22 cellular contexts compared by ENCODE assay signal in genomic region chr5:146521403-146522106, GRCh38. TPM values are rescaled to one million over a fixed set of nuclear protein-coding genes. Genes with fewer than 3 reads are reported as not detected.
"Had no signal": no experiment of that assay in that cellular context is flagged by ENCODE, and none has a peak within 500 bp of the region (broad histone marks: within the 10 kb centered on the region; RNA-seq: fewer than 3 reads in every experiment).

No MANE protein-coding gene starts in this region.

- H3K27ac Mint-ChIP-seq: activated CD4-positive, alpha-beta memory T cell treated with anti-CD3 and anti-CD28 coated beads for 36 hours; activated CD4-positive, alpha-beta T cell treated with anti-CD3 and anti-CD28 coated beads for 36 hours; activated CD8-positive, alpha-beta memory T cell treated with anti-CD3 and anti-CD28 coated beads, Interleukin-2, amount 10 ng/mL, durations not matched to agents 7 days and 5 days; activated naive CD4-positive, alpha-beta T cell treated with anti-CD3 and anti-CD28 coated beads, Interleukin-2, amount 10 ng/mL, durations not matched to agents 7 days and 5 days; activated T-helper 2 cell treated with anti-CD3 and anti-CD28 coated beads, Interferon-gamma antibody, Interleukin-2, Interleukin-4, amounts not matched to agents 10 μg/mL and 5 μg/mL and 100 μg/mL, durations not matched to agents 14 hours and 24 hours and 36 hours; endodermal cell; naive thymus-derived CD8-positive, alpha-beta T cell had no signal

- H3K9me3 ChIP-seq: left lung, pancreas, thoracic aorta had no signal

- H3K36me3 ChIP-seq: cardiac muscle cell, left lung, pancreas, thoracic aorta, WERI-Rb-1 had no signal

- H3K4me3 ChIP-seq: cardiac muscle cell, dorsolateral prefrontal cortex, left lung, pancreas, thoracic aorta had no signal

- H3K9me3 Mint-ChIP-seq: activated CD4-positive, alpha-beta memory T cell treated with anti-CD3 and anti-CD28 coated beads for 36 hours; activated naive CD4-positive, alpha-beta T cell treated with anti-CD3 and anti-CD28 coated beads, Interleukin-2, amount 10 ng/mL, durations not matched to agents 7 days and 5 days; activated T-helper 2 cell treated with anti-CD3 and anti-CD28 coated beads, Interferon-gamma antibody, Interleukin-2, Interleukin-4, amounts not matched to agents 10 μg/mL and 5 μg/mL and 100 μg/mL, durations not matched to agents 14 hours and 24 hours and 36 hours; endodermal cell; naive thymus-derived CD8-positive, alpha-beta T cell had no signal

- H3K4me1 ChIP-seq: left lung, pancreas had no signal

- H3K4me1 Mint-ChIP-seq: activated CD4-positive, alpha-beta T cell treated with anti-CD3 and anti-CD28 coated beads for 36 hours; activated naive CD4-positive, alpha-beta T cell treated with anti-CD3 and anti-CD28 coated beads, Interleukin-2, amount 10 ng/mL, durations not matched to agents 7 days and 5 days; naive thymus-derived CD8-positive, alpha-beta T cell had no signal

- H3K27me3 ChIP-seq: dorsolateral prefrontal cortex, left lung, pancreas had no signal

- ATAC-seq: activated CD4-positive, alpha-beta T cell treated with anti-CD3 and anti-CD28 coated beads for 36 hours; activated CD8-positive, alpha-beta memory T cell treated with anti-CD3 and anti-CD28 coated beads, Interleukin-2, amount 10 ng/mL, durations not matched to agents 7 days and 5 days; esophagus mucosa; left lung; naive thymus-derived CD8-positive, alpha-beta T cell; pancreas had no signal

- H3K27ac ChIP-seq: cardiac muscle cell, dorsolateral prefrontal cortex, left lung, pancreas, thoracic aorta, WERI-Rb-1 had no signal

- H3K4me3 Mint-ChIP-seq: activated CD4-positive, alpha-beta memory T cell treated with anti-CD3 and anti-CD28 coated beads for 36 hours; activated CD4-positive, alpha-beta T cell treated with anti-CD3 and anti-CD28 coated beads for 36 hours; activated CD8-positive, alpha-beta memory T cell treated with anti-CD3 and anti-CD28 coated beads, Interleukin-2, amount 10 ng/mL, durations not matched to agents 7 days and 5 days; activated naive CD4-positive, alpha-beta T cell treated with anti-CD3 and anti-CD28 coated beads, Interleukin-2, amount 10 ng/mL, durations not matched to agents 7 days and 5 days; endodermal cell; naive thymus-derived CD8-positive, alpha-beta T cell had no signal

- H3K36me3 Mint-ChIP-seq: activated CD4-positive, alpha-beta memory T cell treated with anti-CD3 and anti-CD28 coated beads for 36 hours; activated CD8-positive, alpha-beta memory T cell treated with anti-CD3 and anti-CD28 coated beads, Interleukin-2, amount 10 ng/mL, durations not matched to agents 7 days and 5 days; activated naive CD4-positive, alpha-beta T cell treated with anti-CD3 and anti-CD28 coated beads, Interleukin-2, amount 10 ng/mL, durations not matched to agents 7 days and 5 days; naive thymus-derived CD8-positive, alpha-beta T cell had no signal

- DNase-seq: activated CD4-positive, alpha-beta memory T cell treated with anti-CD3 and anti-CD28 coated beads for 36 hours; activated CD4-positive, alpha-beta T cell treated with anti-CD3 and anti-CD28 coated beads for 36 hours; activated CD8-positive, alpha-beta memory T cell treated with anti-CD3 and anti-CD28 coated beads, Interleukin-2, amount 10 ng/mL, durations not matched to agents 7 days and 5 days; activated naive CD4-positive, alpha-beta T cell treated with anti-CD3 and anti-CD28 coated beads, Interleukin-2, amount 10 ng/mL, durations not matched to agents 7 days and 5 days; activated T-cell treated with anti-CD3 and anti-CD28 coated beads, Interleukin-2, amount 50 U/mL, for 1 hour; dorsolateral prefrontal cortex; endodermal cell; hypothalamus; kidney; left lung; mammary epithelial cell; naive thymus-derived CD8-positive, alpha-beta T cell; pancreas; stimulated activated CD4-positive, alpha-beta T cell treated with anti-CD3 and anti-CD28 coated beads, Interleukin-1b, Interleukin-23, amount 100 ng/mL, for 48 hours; WERI-Rb-1 had no signal

RNA-seq across cellular contexts. Expression of gene GPR151, which starts 5.6 kb away (rescaled TPM):
- total RNA-seq: activated CD4-positive, alpha-beta memory T cell treated with anti-CD3 and anti-CD28 coated beads for 36 hours; activated CD4-positive, alpha-beta T cell treated with anti-CD3 and anti-CD28 coated beads for 36 hours; activated CD8-positive, alpha-beta memory T cell treated with anti-CD3 and anti-CD28 coated beads, Interleukin-2, amount 10 ng/mL, durations not matched to agents 7 days and 5 days; activated T-helper 2 cell treated with anti-CD3 and anti-CD28 coated beads, Interferon-gamma antibody, Interleukin-2, Interleukin-4, amounts not matched to agents 10 μg/mL and 5 μg/mL and 100 μg/mL, durations not matched to agents 14 hours and 24 hours and 36 hours; cardiac muscle cell; esophagus mucosa; glomerular endothelial cell; kidney; left lung; mammary epithelial cell; mucosa of gallbladder; naive thymus-derived CD8-positive, alpha-beta T cell; pancreas; thoracic aorta; ureter had no signal
- polyA plus RNA-seq: cardiac muscle cell; mammary epithelial cell; naive thymus-derived CD8-positive, alpha-beta T cell; pancreas had no signal
